ENCODE assay signal across 8 cellular contexts in genomic region chr11:3454844-3455243, GRCh38.
DNase-seq lines count a peak whose midpoint lies in the region; ATAC-seq and TF ChIP-seq lines count a peak whose summit lies in the region.
"Not testable (repeated sequence)": the region's sequence is repeated elsewhere in the genome, so short reads cannot be mapped to it uniquely, and the experiment has no call there.

No MANE protein-coding gene starts in this region.

- not testable (repeated sequence) for H3K36me3 Mint-ChIP-seq in Caco-2 (ENCODE audit: insufficient read depth, unreplicated experiment); activated CD8-positive, alpha-beta memory T cell treated with anti-CD3 and anti-CD28 coated beads, Interleukin-2, amount 10 ng/mL, durations not matched to agents 7 days and 5 days

- H3K27me3 Mint-ChIP-seq in Caco-2 (ENCODE audit: insufficient read depth, unreplicated experiment), result not testable (repeated sequence)
- H3K27me3 Mint-ChIP-seq in activated CD8-positive, alpha-beta memory T cell treated with anti-CD3 and anti-CD28 coated beads, Interleukin-2, amount 10 ng/mL, durations not matched to agents 7 days and 5 days, result peaks cover 25% of the 10 kb centered on the region

- H4K20me1 ChIP-seq in Karpas-422 (ENCODE audit: insufficient read depth, low read depth, low read length), result not testable (repeated sequence)

- H3K27ac Mint-ChIP-seq in Caco-2 (ENCODE audit: unreplicated experiment); activated CD8-positive, alpha-beta memory T cell treated with anti-CD3 and anti-CD28 coated beads, Interleukin-2, amount 10 ng/mL, durations not matched to agents 7 days and 5 days: not testable (repeated sequence)

- intact Hi-C loops in Caco-2 (cut with micrococcal nuclease; ENCODE audit: unreplicated experiment), result loop anchor here (1.0 kb wide), 1 partner anchor 154 kb away; no protein-coding TSS in a partner anchor
- intact Hi-C loops in posterior vena cava (cut with DNase I), result not testable (repeated sequence)

- not testable (repeated sequence) for H3K9me3 ChIP-seq in Caco-2; Karpas-422 (ENCODE audit: low read length)

- H3K4me3 ChIP-seq in Caco-2 (ENCODE audit: low read depth, low read length); Karpas-422 (ENCODE audit: low read length): not testable (repeated sequence)

- H3K4me2 ChIP-seq in Karpas-422 (ENCODE audit: low read depth, low read length, poor library complexity, severe bottlenecking), result not testable (repeated sequence)

- POLR2A ChIA-PET in Caco-2 (lab: Charles Lee); RWPE1 (lab: Yijun Ruan, JAX; ENCODE audit: low non-redundant PET): not testable (repeated sequence)

- not testable (repeated sequence) for H3K36me3 ChIP-seq in Caco-2 (ENCODE audit: control insufficient read depth, insufficient read depth, low read length); Karpas-422 (ENCODE audit: insufficient read depth, low read length)

- not testable (repeated sequence) for H3K79me2 ChIP-seq in Karpas-422 (ENCODE audit: low read length)

- H3K9ac ChIP-seq in Karpas-422 (ENCODE audit: low read length), result not testable (repeated sequence)

- ATAC-seq in activated CD8-positive, alpha-beta memory T cell treated with anti-CD3 and anti-CD28 coated beads, Interleukin-2, amount 10 ng/mL, durations not matched to agents 7 days and 5 days, result not testable (repeated sequence)

- H3K4me3 Mint-ChIP-seq in Caco-2 (ENCODE audit: unreplicated experiment), result peak overlapping the region; percentile 30
- peak overlapping the region; percentile 24 for H3K4me3 Mint-ChIP-seq in activated CD8-positive, alpha-beta memory T cell treated with anti-CD3 and anti-CD28 coated beads, Interleukin-2, amount 10 ng/mL, durations not matched to agents 7 days and 5 days

- CTCF ChIA-PET in Caco-2 (lab: Charles Lee); RWPE1 (lab: Yijun Ruan, JAX); activated CD8-positive, alpha-beta memory T cell treated with anti-CD3 and anti-CD28 coated beads, Interleukin-2, amount 10 ng/mL, durations not matched to agents 7 days and 5 days (lab: Charles Lee): not testable (repeated sequence)

- H3K4me1 Mint-ChIP-seq in Caco-2 (ENCODE audit: low read depth, unreplicated experiment), result not testable (repeated sequence)
- H3K4me1 Mint-ChIP-seq in activated CD8-positive, alpha-beta memory T cell treated with anti-CD3 and anti-CD28 coated beads, Interleukin-2, amount 10 ng/mL, durations not matched to agents 7 days and 5 days, result peaks cover 14% of the 10 kb centered on the region

- DNase-seq in Caco-2 (peak; percentile 61 to 64), Karpas-422 (peak; percentile 60), cerebellar cortex (ENCODE audit: low spot score) (peak; percentile 42), iPS DF 19.7 (ENCODE audit: low read depth, low spot score) (peak; percentile 35), posterior vena cava (ENCODE audit: low spot score) (peak; percentile 84)
- not testable (repeated sequence) for DNase-seq in RWPE1 (ENCODE audit: low spot score)
- peak; percentile 73 for DNase-seq in activated CD8-positive, alpha-beta memory T cell treated with anti-CD3 and anti-CD28 coated beads, Interleukin-2, amount 10 ng/mL, durations not matched to agents 7 days and 5 days
- peak; percentile 7 to 9 for DNase-seq in stimulated activated CD8-positive, alpha-beta memory T cell treated with anti-CD3 and anti-CD28 coated beads, Interleukin-7, amount 100 ng/mL, for 4 hours (ENCODE audit: low read depth in 2 of 2)

- H3K4me1 ChIP-seq in Caco-2; Karpas-422 (ENCODE audit: low read length): not testable (repeated sequence)

- not testable (repeated sequence) for H2AFZ ChIP-seq in Karpas-422 (ENCODE audit: low read length)

- H3K27me3 ChIP-seq in Caco-2 (replicated peaks; ENCODE audit: control insufficient read depth, insufficient read depth, low read length); Karpas-422 (ENCODE audit: low read length): not testable (repeated sequence)

- H3K9me2 ChIP-seq in Karpas-422 (replicated peaks; ENCODE audit: insufficient read depth, low read length), result not testable (repeated sequence)

- TF ChIP-seq CTCF in Caco-2 (IDR thresholded peaks at IDR 0.05; ENCODE audit: insufficient read depth in 1 of 2, low read depth in 1 of 2, low read length in 1 of 2, severe bottlenecking in 1 of 2, unreplicated experiment in 1 of 2), result peak; percentile 49 to 71
- peak; percentile 91 for TF ChIP-seq CTCF in RWPE1 (conservative IDR thresholded peaks at IDR 0.05; ENCODE audit: low read depth)

- not testable (repeated sequence) for H3K9me3 Mint-ChIP-seq in Caco-2 (ENCODE audit: unreplicated experiment); activated CD8-positive, alpha-beta memory T cell treated with anti-CD3 and anti-CD28 coated beads, Interleukin-2, amount 10 ng/mL, durations not matched to agents 7 days and 5 days (ENCODE audit: low read depth)

- H3K27ac ChIP-seq in Karpas-422 (ENCODE audit: low read length); RWPE1: not testable (repeated sequence)

- not testable (repeated sequence) for BruUV-seq in Caco-2 (replicated peaks; lab: Mats Ljungman, UMichigan)
